Comparison of ENCODE assay signal across 11 cellular contexts in genomic region chr1:3380465-3380864, GRCh38.
"Had no signal": no experiment of that assay in that cellular context is flagged by ENCODE, and none has a peak within 500 bp of the region (broad histone marks: within the 10 kb centered on the region; RNA-seq: fewer than 3 reads in every experiment).

No MANE protein-coding gene starts in this region.

- H3K27me3 ChIP-seq: hepatocyte had no signal

- H3K9me3 Mint-ChIP-seq: activated CD4-positive, alpha-beta memory T cell treated with anti-CD3 and anti-CD28 coated beads, Interleukin-2, amount 10 ng/mL, durations not matched to agents 7 days and 5 days; activated naive CD4-positive, alpha-beta T cell treated with anti-CD3 and anti-CD28 coated beads, Interleukin-2, amount 50 U/mL, for 24 hours; activated T-cell treated with anti-CD3 and anti-CD28 coated beads, Interleukin-2, amount 50 U/mL, for 24 hours had no signal

- ATAC-seq: activated CD4-positive, alpha-beta T cell treated with anti-CD3 and anti-CD28 coated beads for 36 hours; esophagus mucosa had no signal

- H3K36me3 Mint-ChIP-seq: activated naive CD4-positive, alpha-beta T cell treated with anti-CD3 and anti-CD28 coated beads, Interleukin-2, amount 50 U/mL, for 24 hours had no signal

- H3K4me3 Mint-ChIP-seq: activated CD4-positive, alpha-beta memory T cell treated with anti-CD3 and anti-CD28 coated beads, Interleukin-2, amount 10 ng/mL, durations not matched to agents 7 days and 5 days; activated CD4-positive, alpha-beta T cell treated with anti-CD3 and anti-CD28 coated beads for 36 hours; activated naive CD4-positive, alpha-beta T cell treated with anti-CD3 and anti-CD28 coated beads, Interleukin-2, amount 50 U/mL, for 24 hours; activated T-cell treated with anti-CD3 and anti-CD28 coated beads, Interleukin-2, amount 50 U/mL, for 24 hours had no signal

- H3K4me1 Mint-ChIP-seq: activated CD4-positive, alpha-beta memory T cell treated with anti-CD3 and anti-CD28 coated beads, Interleukin-2, amount 10 ng/mL, durations not matched to agents 7 days and 5 days; activated CD4-positive, alpha-beta T cell treated with anti-CD3 and anti-CD28 coated beads for 36 hours; activated naive CD4-positive, alpha-beta T cell treated with anti-CD3 and anti-CD28 coated beads, Interleukin-2, amount 50 U/mL, for 24 hours had no signal

- H3K27ac ChIP-seq: hepatocyte, WERI-Rb-1 had no signal

- H3K27ac Mint-ChIP-seq: activated CD4-positive, alpha-beta memory T cell treated with anti-CD3 and anti-CD28 coated beads, Interleukin-2, amount 10 ng/mL, durations not matched to agents 7 days and 5 days; activated CD4-positive, alpha-beta T cell treated with anti-CD3 and anti-CD28 coated beads for 36 hours; activated naive CD4-positive, alpha-beta T cell treated with anti-CD3 and anti-CD28 coated beads, Interleukin-2, amount 50 U/mL, for 24 hours; activated T-cell treated with anti-CD3 and anti-CD28 coated beads, Interleukin-2, amount 50 U/mL, for 24 hours had no signal

- H3K27me3 Mint-ChIP-seq: activated CD4-positive, alpha-beta memory T cell treated with anti-CD3 and anti-CD28 coated beads, Interleukin-2, amount 10 ng/mL, durations not matched to agents 7 days and 5 days; activated CD4-positive, alpha-beta T cell treated with anti-CD3 and anti-CD28 coated beads for 36 hours had no signal

- FAIRE-seq: colon, keratinocyte had no signal

- DNase-seq: activated CD4-positive, alpha-beta memory T cell treated with anti-CD3 and anti-CD28 coated beads, Interleukin-2, amount 10 ng/mL, durations not matched to agents 7 days and 5 days; activated CD4-positive, alpha-beta T cell treated with anti-CD3 and anti-CD28 coated beads for 36 hours; activated T-cell treated with anti-CD3 and anti-CD28 coated beads, Interleukin-2, amount 50 U/mL, for 24 hours; caudate nucleus; stimulated activated CD4-positive, alpha-beta T cell treated with anti-CD3 and anti-CD28 coated beads, Interleukin-1b, Interleukin-23, amount 100 ng/mL, for 48 hours; WERI-Rb-1 had no signal

- H3K36me3 ChIP-seq: WERI-Rb-1 had no signal

- H3K4me3 ChIP-seq: hepatocyte had no signal
